25 cellular contexts compared by ENCODE assay signal in the genomic region with DNA sequence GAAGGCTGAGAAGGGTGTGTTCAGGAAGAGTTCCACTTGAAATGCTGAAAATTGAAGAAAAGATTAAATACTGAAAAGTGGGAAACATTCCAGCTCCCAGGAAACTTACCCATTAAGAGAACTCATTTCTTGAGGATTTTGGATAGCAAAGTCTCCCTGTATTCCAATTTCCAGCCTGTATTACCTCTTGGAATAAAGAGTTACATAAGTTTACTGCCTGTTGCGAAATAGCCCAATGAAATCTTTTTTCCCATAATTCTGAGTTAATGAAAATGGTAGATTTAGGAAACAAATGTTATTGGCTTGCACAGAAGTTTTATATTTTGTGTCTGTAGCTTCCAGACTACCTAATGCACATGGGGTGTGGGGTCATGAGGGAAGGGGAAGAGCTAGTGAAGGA. TPM values are rescaled to one million over a fixed set of nuclear protein-coding genes. Genes with fewer than 3 reads are reported as not detected.
A peak's percentile ranks its signal among the peaks of the same experiment; 100 is the strongest.
DNase-seq lines count a peak whose midpoint lies in the region; ATAC-seq, FAIRE-seq and TF ChIP-seq lines count a peak whose summit lies in the region.
"Had no signal": no experiment of that assay in that cellular context is flagged by ENCODE, and none has a peak within 500 bp of the region (broad histone marks: within the 10 kb centered on the region; RNA-seq: fewer than 3 reads in every experiment).

No MANE protein-coding gene starts in this region.

- no peak for DNase-seq in HepG2 (ENCODE audit: low spot score)
- no peak for DNase-seq in right lobe of liver
- DNase-seq in K562 (ENCODE audit: extremely low read depth in 1 of 4, low spot score in 3 of 4): no peak
- DNase-seq in fibroblast of villous mesenchyme (ENCODE audit: low read depth): peak; percentile 22
- no peak for DNase-seq in NCI-H1092 treated with DMSO at 0.1 percent for 48 hours (lab: John Stamatoyannopoulos, UW)
- no peak for DNase-seq in NCI-H345 (lab: John Stamatoyannopoulos, UW)
- no peak for DNase-seq in pons (ENCODE audit: low spot score)
- DNase-seq: AML-193; C1 segment of cervical spinal cord; CD4-positive, alpha-beta memory T cell; COR-L47; DMS53; GM23248; H9; HFFc6; NCI-H1048; NCI-H1417 treated with DMSO at 0.1 percent for 48 hours; NCI-H187; NCI-H526 treated with DMSO at 0.1 percent for 48 hours; PC-9; SHP77 had no signal

- H3K9ac ChIP-seq in HepG2 (ENCODE audit: insufficient read depth, low read depth, low read length) (no peak overlapping the region), K562 (ENCODE audit: insufficient read depth in 1 of 2, low read depth in 2 of 2, low read length in 2 of 2) (no peak overlapping the region)
- H3K9ac ChIP-seq: GM23248, KMS-11 had no signal

- 11% methylated on average over 1 of the region's 1 CpG for WGBS in HepG2 (ENCODE audit: low lambda C conversion rate)
- 45% methylated on average over 1 of the region's 1 CpG for WGBS in right lobe of liver (ENCODE audit: insufficient coverage, low coverage, low lambda C conversion rate, missing lambda C conversion rate)
- 0% methylated on average over 1 of the region's 1 CpG for WGBS in K562 (ENCODE audit: insufficient coverage, low coverage, missing lambda C conversion rate)

- in situ Hi-C loops in HepG2 (cut with HindIII; ENCODE audit: extremely low pct_ligation_motif_present, low pct_unique_long_range_greater_than_20kb): no loop called here
- in situ Hi-C loops in K562 (cut with MboI): no loop called here

- H3K27me3 ChIP-seq in HepG2 (ENCODE audit: control insufficient read depth in 1 of 2, insufficient read depth in 2 of 2, low read length in 2 of 2) (no peaks in the 10 kb centered on the region), right lobe of liver (no peaks in the 10 kb centered on the region), K562 (ENCODE audit: control insufficient read depth in 2 of 2, insufficient read depth in 2 of 2, low read length in 2 of 2) (peaks cover 0 to 11% of the 10 kb centered on the region in 2 experiments; a peak in 2 of 5 replicates)

- no TSS peak for BruUV-seq in HepG2 (replicated peaks; lab: Mats Ljungman, UMichigan)
- BruUV-seq in K562 (replicated peaks; lab: Mats Ljungman, UMichigan): no TSS peak

- no peak overlapping the region for H3K27ac ChIP-seq in HepG2 (ENCODE audit: extremely low read length, insufficient read depth, low read length)
- no peak overlapping the region for H3K27ac ChIP-seq in right lobe of liver
- H3K27ac ChIP-seq in K562 (ENCODE audit: extremely low read depth, low read depth, low read length): no peak overlapping the region
- H3K27ac ChIP-seq: KMS-11, PC-9 had no signal

- no peak for TF ChIP-seq EP300 in HepG2 (IDR thresholded peaks at IDR 0.05; ENCODE audit: low read depth in 2 of 2, low read length in 2 of 2)
- TF ChIP-seq EP300 in HepG2 (CRISPR knock-in tag; IDR thresholded peaks at IDR 0.05; ENCODE audit: borderline replicate concordance): no peak
- no peak for TF ChIP-seq EP300 in K562 (IDR thresholded peaks at IDR 0.05; ENCODE audit: low read length)

- no peaks in the 10 kb centered on the region for H3K36me3 ChIP-seq in HepG2 (replicated peaks in 1 of 2; ENCODE audit: control insufficient read depth in 1 of 2, insufficient read depth in 2 of 2, low read length in 2 of 2)
- no peaks in the 10 kb centered on the region for H3K36me3 ChIP-seq in right lobe of liver
- H3K36me3 ChIP-seq in K562 (ENCODE audit: control insufficient read depth, insufficient read depth, low read length): no peaks in the 10 kb centered on the region

- TF ChIP-seq POLR2A in HepG2 (IDR thresholded peaks at IDR 0.05; ENCODE audit: insufficient read depth in 1 of 2, low read depth in 2 of 2, low read length in 2 of 2): no peak
- no peak for TF ChIP-seq POLR2A in right lobe of liver (IDR thresholded peaks at IDR 0.05)
- no peak for TF ChIP-seq POLR2A in K562 (conservative IDR thresholded peaks at IDR 0.05)

- H3K9me1 ChIP-seq in K562 (ENCODE audit: control insufficient read depth, insufficient read depth, low read length): peaks cover 2% of the 10 kb centered on the region

- H3K4me1 ChIP-seq in HepG2 (ENCODE audit: insufficient read depth, low read length): no peaks in the 10 kb centered on the region
- H3K4me1 ChIP-seq in right lobe of liver: no peaks in the 10 kb centered on the region
- H3K4me1 ChIP-seq in K562 (replicated peaks in 1 of 2; ENCODE audit: control insufficient read depth in 2 of 2, insufficient read depth in 2 of 2, low read length in 2 of 2): no peaks in the 10 kb centered on the region

- intact Hi-C loops in HepG2 (cut with micrococcal nuclease; ENCODE audit: unreplicated experiment): no loop called here
- intact Hi-C loops in right lobe of liver (cut with DNase I): no loop called here
- intact Hi-C loops in K562 (cut with micrococcal nuclease): no loop called here

- CTCF ChIA-PET in HepG2 (lab: Yijun Ruan, JAX; ENCODE audit: low intra/inter-chr PET ratio, low total read pairs) (no interaction called here), K562 (lab: Yijun Ruan, JAX; ENCODE audit: low intra/inter-chr PET ratio) (no interaction called here)

- TF ChIP-seq CTCF in HepG2 (CRISPR knock-in tag; IDR thresholded peaks at IDR 0.05): no peak
- TF ChIP-seq CTCF in right lobe of liver (IDR thresholded peaks at IDR 0.05): no peak
- TF ChIP-seq CTCF in K562 (IDR thresholded peaks at IDR 0.05 in 2 of 3, conservative IDR thresholded peaks at IDR 0.05 in 1 of 3; ENCODE audit: insufficient read depth in 2 of 3, low read depth in 1 of 3, low read length in 3 of 3): no peak
- TF ChIP-seq CTCF in fibroblast of villous mesenchyme (IDR thresholded peaks at IDR 0.05; ENCODE audit: insufficient read depth, low read depth, low read length): no peak

- POLR2A ChIA-PET in HepG2 (lab: Yijun Ruan, JAX): no interaction called here
- POLR2A ChIA-PET in K562 (lab: Yijun Ruan, JAX): no interaction called here

- FAIRE-seq in HepG2 (lab: Jason Lieb, UNC) (no peak), K562 (lab: Jason Lieb, UNC) (no peak)
- FAIRE-seq: GM18507 had no signal

- ATAC-seq in HepG2 (no peak), right lobe of liver (no peak), K562 (no peak)

- no peaks in the 10 kb centered on the region for H3K9me3 ChIP-seq in HepG2 (ENCODE audit: low read length)
- no peaks in the 10 kb centered on the region for H3K9me3 ChIP-seq in right lobe of liver
- no peaks in the 10 kb centered on the region for H3K9me3 ChIP-seq in K562 (replicated peaks; ENCODE audit: control insufficient read depth, insufficient read depth, low read depth, low read length)

- H2AFZ ChIP-seq in HepG2 (ENCODE audit: low read length): no peak overlapping the region
- H2AFZ ChIP-seq in K562 (ENCODE audit: low read depth, low read length): no peak overlapping the region
- H2AFZ ChIP-seq: GM23248, PC-9 had no signal

- H3K4me3 ChIP-seq in HepG2 (replicated peaks in 1 of 3; ENCODE audit: insufficient read depth in 1 of 3, low read depth in 2 of 3, low read length in 3 of 3): no peak overlapping the region
- H3K4me3 ChIP-seq in right lobe of liver: no peak overlapping the region
- no peak overlapping the region for H3K4me3 ChIP-seq in K562
- H3K4me3 ChIP-seq in fibroblast of villous mesenchyme (ENCODE audit: low read depth, low read length): no peak overlapping the region
- H3K4me3 ChIP-seq: GM23248, PC-9 had no signal

- H3K79me2 ChIP-seq in HepG2 (ENCODE audit: insufficient read depth, low read length): no peaks in the 10 kb centered on the region
- H3K79me2 ChIP-seq in K562 (ENCODE audit: control insufficient read depth, insufficient read depth, low read length): no peaks in the 10 kb centered on the region

- TF ChIP-seq RAD21 in HepG2 (CRISPR knock-in tag; IDR thresholded peaks at IDR 0.05): no peak
- no peak for TF ChIP-seq RAD21 in K562 (CRISPR knock-in tag; conservative IDR thresholded peaks at IDR 0.05 in 1 of 2, IDR thresholded peaks at IDR 0.05 in 1 of 2)

- no peak overlapping the region for H3K4me2 ChIP-seq in HepG2 (ENCODE audit: low read depth, low read length)
- no peak overlapping the region for H3K4me2 ChIP-seq in K562 (ENCODE audit: insufficient read depth, low read length)
- H3K4me2 ChIP-seq: KMS-11, PC-9 had no signal

- H4K20me1 ChIP-seq in HepG2 (ENCODE audit: insufficient read depth, low read length): no peaks in the 10 kb centered on the region
- H4K20me1 ChIP-seq in K562 (replicated peaks; ENCODE audit: control insufficient read depth, insufficient read depth, low read length): no peaks in the 10 kb centered on the region

RNA-seq across cellular contexts. Expression of a gene that starts 12.1 kb away (rescaled TPM):
- total RNA-seq in HepG2 (2016; rRNA removed; fragmentation: Illumina TruSeq; extraction: Trizol): not detected in 2 replicates
- total RNA-seq in HepG2 (2016; cell fraction: cytosol; rRNA removed; fragmentation: Illumina TruSeq; extraction: Trizol; ENCODE audit: low read depth): not detected in 2 replicates
- total RNA-seq in HepG2 (2016; cell fraction: insoluble cytoplasmic fraction; rRNA removed; fragmentation: Illumina TruSeq; extraction: Trizol): not detected in 2 replicates
- total RNA-seq in HepG2 (2016; cell fraction: membrane; rRNA removed; fragmentation: Illumina TruSeq; extraction: Trizol): not detected in 2 replicates
- not detected in 2 replicates for total RNA-seq in HepG2 (2016; cell fraction: nucleus; rRNA removed; fragmentation: Illumina TruSeq; extraction: Trizol)
- polyA plus RNA-seq in HepG2 (2011; rRNA removed): not detected in 2 replicates
- not detected in 2 replicates for polyA plus RNA-seq in HepG2 (2011; cell fraction: cytosol; rRNA removed)
- not detected in 2 replicates for polyA plus RNA-seq in HepG2 (2011; cell fraction: nucleus; rRNA removed)
- not detected in 2 replicates for polyA plus RNA-seq in HepG2 (2012)
- polyA plus RNA-seq in HepG2 (2016; cell fraction: cytosol; fragmentation: Illumina TruSeq; extraction: Trizol; ENCODE audit: low read depth): not detected in 2 replicates
- not detected in 2 replicates for polyA plus RNA-seq in HepG2 (2016; cell fraction: insoluble cytoplasmic fraction; fragmentation: Illumina TruSeq; extraction: Trizol; ENCODE audit: low read depth)
- polyA plus RNA-seq in HepG2 (2016; cell fraction: membrane; fragmentation: Illumina TruSeq; extraction: Trizol; ENCODE audit: low read depth): not detected in 2 replicates
- polyA plus RNA-seq in HepG2 (2016; cell fraction: nucleus; fragmentation: Illumina TruSeq; extraction: Trizol; ENCODE audit: insufficient read depth, low read depth): not detected in 2 replicates
- not detected in 2 replicates for polyA minus RNA-seq in HepG2 (2011; rRNA and poly(A)+ RNA removed; ENCODE audit: low replicate concordance)
- polyA minus RNA-seq in HepG2 (2011; cell fraction: cytosol; rRNA and poly(A)+ RNA removed): not detected in 2 replicates
- polyA minus RNA-seq in HepG2 (2011; cell fraction: nucleus; rRNA and poly(A)+ RNA removed): not detected in 2 replicates
- 1 to 10 TPM in 4 of 6 experiments, under 1 TPM in 2; 0.81 to 2.1 (median 1.3) TPM for total RNA-seq in right lobe of liver
- total RNA-seq in K562 (2011; cell fraction: chromatin; rRNA removed; ENCODE audit: low replicate concordance): not detected in 2 replicates
- total RNA-seq in K562 (2011; cell fraction: nucleolus; rRNA removed): not detected in 2 replicates
- not detected in 2 replicates for total RNA-seq in K562 (2011; cell fraction: nucleoplasm; rRNA removed)
- not detected in 2 replicates for total RNA-seq in K562 (2014; rRNA removed)
- not detected in 2 replicates for total RNA-seq in K562 (2014; rRNA removed; fragmentation: Illumina TruSeq; extraction: Trizol)
- not detected in 2 replicates for total RNA-seq in K562 (2015; rRNA removed; fragmentation: Illumina TruSeq; extraction: Trizol)
- total RNA-seq in K562 (2021): 0.02 and 0.04 TPM in 2 replicates
- polyA plus RNA-seq in K562 (2011; rRNA removed): 0.03 TPM in 1 of 2 replicates, not detected in the other
- polyA plus RNA-seq in K562 (2011; cell fraction: cytosol; rRNA removed): not detected in 2 replicates
- not detected in 2 replicates for polyA plus RNA-seq in K562 (2011; cell fraction: nucleus; rRNA removed)
- 0.01 TPM in 1 of 2 replicates, not detected in the other for polyA plus RNA-seq in K562 (2012)
- polyA plus RNA-seq in K562 (2014; fragmentation: Illumina TruSeq; extraction: Trizol): not detected in 2 replicates
- not detected for polyA plus RNA-seq in K562 (2014; fragmentation: Nextera tagmentation; extraction: Ambion mirVana)
- polyA plus RNA-seq in K562 (2014; rRNA removed): 0.01 TPM in 1 of 2 replicates, not detected in the other
- not detected in 2 replicates for polyA minus RNA-seq in K562 (2011; rRNA and poly(A)+ RNA removed)
- polyA minus RNA-seq in K562 (2011; cell fraction: cytosol; rRNA and poly(A)+ RNA removed): not detected in 2 replicates
- not detected in 2 replicates for polyA minus RNA-seq in K562 (2011; cell fraction: nucleus; rRNA and poly(A)+ RNA removed)
- 9.7 and 9.9 TPM in 2 replicates for total RNA-seq in fibroblast of villous mesenchyme
- total RNA-seq: A172, PC-9, SK-MEL-5 had no signal
